In genomic region chr5:92969191-92969780, GRCh38 we compare ENCODE assay signal across 14 cellular contexts.
"Had no signal": no experiment of that assay in that cellular context is flagged by ENCODE, and none has a peak within 500 bp of the region (broad histone marks: within the 10 kb centered on the region; RNA-seq: fewer than 3 reads in every experiment).

No MANE protein-coding gene starts in this region.

- ATAC-seq: activated CD4-positive, CD25-positive, alpha-beta regulatory T cell treated with anti-CD3 and anti-CD28 coated beads, Interleukin-2, amount 50 U/mL, for 24 hours; gastrocnemius medialis; SK-N-SH treated with all-trans-retinoic acid at 6 μM for 48 hours had no signal

- H3K27me3 ChIP-seq: esophagus squamous epithelium, gastrocnemius medialis, neutrophil, right atrium auricular region, transverse colon had no signal

- DNase-seq: activated CD4-positive, alpha-beta memory T cell treated with anti-CD3 and anti-CD28 coated beads for 36 hours; activated gamma-delta T cell; activated naive CD8-positive, alpha-beta T cell treated with anti-CD3 and anti-CD28 coated beads for 36 hours; activated T-cell treated with anti-CD3 and anti-CD28 coated beads, Interleukin-2, amount 50 U/mL, for 48 hours; esophagus squamous epithelium; gastrocnemius medialis; naive B cell; small intestine; T-helper 2 cell; transverse colon had no signal

- H3K4me3 ChIP-seq: esophagus squamous epithelium, gastrocnemius medialis, right atrium auricular region, transverse colon had no signal

- H3K9me3 ChIP-seq: esophagus squamous epithelium, gastrocnemius medialis, neutrophil, right atrium auricular region, transverse colon had no signal

- H3K27ac ChIP-seq: esophagus squamous epithelium, gastrocnemius medialis, neutrophil, right atrium auricular region, transverse colon had no signal

- H3K4me1 ChIP-seq: esophagus squamous epithelium, gastrocnemius medialis, right atrium auricular region, transverse colon had no signal

- H3K36me3 ChIP-seq: esophagus squamous epithelium, gastrocnemius medialis, neutrophil, right atrium auricular region, transverse colon had no signal
